ENCODE assay signal across 9 cellular contexts in genomic region chr2:127083819-127084503, GRCh38. TPM values are rescaled to one million over a fixed set of nuclear protein-coding genes. Genes with fewer than 3 reads are reported as not detected.
A peak's percentile ranks its signal among the peaks of the same experiment; 100 is the strongest.
DNase-seq lines count a peak whose midpoint lies in the region; ATAC-seq lines count a peak whose summit lies in the region.
"Had no signal": no experiment of that assay in that cellular context is flagged by ENCODE, and none has a peak within 500 bp of the region (broad histone marks: within the 10 kb centered on the region; RNA-seq: fewer than 3 reads in every experiment).

No MANE protein-coding gene starts in this region.

- no peaks in the 10 kb centered on the region for H3K36me3 Mint-ChIP-seq in activated naive CD8-positive, alpha-beta T cell treated with anti-CD3 and anti-CD28 coated beads, Interleukin-2, amount 50 U/mL, for 24 hours (ENCODE audit: low read depth)

- DNase-seq in GM04504 (ENCODE audit: low read depth) (peak; percentile 93), hepatic stellate cell (ENCODE audit: low spot score) (peak; percentile 96), NCI-H2081 (lab: John Stamatoyannopoulos, UW) (no peak), NCI-H526 (lab: John Stamatoyannopoulos, UW) (no peak), SW480 (ENCODE audit: low spot score) (no peak)
- DNase-seq in activated naive CD8-positive, alpha-beta T cell treated with anti-CD3 and anti-CD28 coated beads, Interleukin-2, amount 50 U/mL, for 24 hours = no peak
- no peak for DNase-seq in stimulated activated CD4-positive, alpha-beta T cell treated with anti-CD3 and anti-CD28 coated beads, Interleukin-4, amount 100 ng/mL, for 24 hours

- H3K4me1 Mint-ChIP-seq in activated naive CD8-positive, alpha-beta T cell treated with anti-CD3 and anti-CD28 coated beads, Interleukin-2, amount 50 U/mL, for 24 hours = peaks cover 77% of the 10 kb centered on the region

- no peak for ATAC-seq in activated naive CD8-positive, alpha-beta T cell treated with anti-CD3 and anti-CD28 coated beads, Interleukin-2, amount 50 U/mL, for 24 hours

- no peaks in the 10 kb centered on the region for H3K36me3 ChIP-seq in skeletal muscle tissue (ENCODE audit: control insufficient read depth in 3 of 3, insufficient read depth in 3 of 3, low read length in 3 of 3)

- no peak overlapping the region for H3K27ac Mint-ChIP-seq in activated naive CD8-positive, alpha-beta T cell treated with anti-CD3 and anti-CD28 coated beads, Interleukin-2, amount 50 U/mL, for 24 hours

- no peaks in the 10 kb centered on the region for H3K9me3 Mint-ChIP-seq in activated naive CD8-positive, alpha-beta T cell treated with anti-CD3 and anti-CD28 coated beads, Interleukin-2, amount 50 U/mL, for 24 hours

- H3K4me1 ChIP-seq in skeletal muscle tissue (ENCODE audit: control insufficient read depth in 3 of 3, insufficient read depth in 3 of 3, low read length in 3 of 3) = peaks cover 98 to 100% (median 99%) of the 10 kb centered on the region in 3 donors

- peak overlapping the region; percentile 78 to 85 (median 83) for H3K9ac ChIP-seq in skeletal muscle tissue (ENCODE audit: low read depth in 1 of 3, low read length in 3 of 3)
- H3K9ac ChIP-seq: KMS-11 had no signal

- H3K4me3 ChIP-seq in skeletal muscle tissue (ENCODE audit: low read length in 3 of 3) = peak overlapping the region; percentile 15 to 53 (median 45)

- no peaks in the 10 kb centered on the region for H3K27me3 Mint-ChIP-seq in activated naive CD8-positive, alpha-beta T cell treated with anti-CD3 and anti-CD28 coated beads, Interleukin-2, amount 50 U/mL, for 24 hours

- H3K27me3 ChIP-seq in skeletal muscle tissue (ENCODE audit: control insufficient read depth in 3 of 3, insufficient read depth in 3 of 3, low read length in 3 of 3) = no peaks in the 10 kb centered on the region

- H3K27ac ChIP-seq in skeletal muscle tissue (ENCODE audit: low read depth, low read length) = peak overlapping the region; percentile 92
- H3K27ac ChIP-seq: KMS-11 had no signal

- H3K4me3 Mint-ChIP-seq in activated naive CD8-positive, alpha-beta T cell treated with anti-CD3 and anti-CD28 coated beads, Interleukin-2, amount 50 U/mL, for 24 hours = peak overlapping the region; percentile 18

- H3K9me3 ChIP-seq in skeletal muscle tissue (ENCODE audit: control insufficient read depth in 3 of 3, low read length in 3 of 3) = no peaks in the 10 kb centered on the region

RNA-seq across cellular contexts. Expression of gene BIN1, which starts 23.0 kb away (rescaled TPM):
- 597 TPM for total RNA-seq in skeletal muscle tissue

Comparison
In these comparisons a context has a peak if more than half of its experiments do, and no peak if none do; other contexts are left out.
1. DNase-seq: peak in GM04504 (single experiment) and hepatic stellate cell (single experiment); none in activated naive CD8-positive, alpha-beta T cell treated with anti-CD3 and anti-CD28 coated beads, Interleukin-2, amount 50 U/mL, for 24 hours (single experiment), NCI-H2081 (0 of 2), stimulated activated CD4-positive, alpha-beta T cell treated with anti-CD3 and anti-CD28 coated beads, Interleukin-4, amount 100 ng/mL, for 24 hours (single experiment), NCI-H526 (0 of 2) and SW480 (single experiment).